Comparison of ENCODE assay signal across 1 cellular context in genomic region chr6:169862464-169863148, GRCh38.
TF ChIP-seq lines count a peak whose summit lies in the region.

No MANE protein-coding gene starts in this region.

TF ChIP-seq in GM23338, 12 proteins besides CTCF, POLR2A, EP300 and RAD21 (continued from another document):
- no peak for TF ChIP-seq ZNF462 (CRISPR knock-in tag; IDR thresholded peaks at IDR 0.05)
- no peak for TF ChIP-seq ZNF331 (CRISPR knock-in tag; IDR thresholded peaks at IDR 0.05; ENCODE audit: low read depth)
